Comparison of ENCODE assay signal across 9 cellular contexts in the genomic region with DNA sequence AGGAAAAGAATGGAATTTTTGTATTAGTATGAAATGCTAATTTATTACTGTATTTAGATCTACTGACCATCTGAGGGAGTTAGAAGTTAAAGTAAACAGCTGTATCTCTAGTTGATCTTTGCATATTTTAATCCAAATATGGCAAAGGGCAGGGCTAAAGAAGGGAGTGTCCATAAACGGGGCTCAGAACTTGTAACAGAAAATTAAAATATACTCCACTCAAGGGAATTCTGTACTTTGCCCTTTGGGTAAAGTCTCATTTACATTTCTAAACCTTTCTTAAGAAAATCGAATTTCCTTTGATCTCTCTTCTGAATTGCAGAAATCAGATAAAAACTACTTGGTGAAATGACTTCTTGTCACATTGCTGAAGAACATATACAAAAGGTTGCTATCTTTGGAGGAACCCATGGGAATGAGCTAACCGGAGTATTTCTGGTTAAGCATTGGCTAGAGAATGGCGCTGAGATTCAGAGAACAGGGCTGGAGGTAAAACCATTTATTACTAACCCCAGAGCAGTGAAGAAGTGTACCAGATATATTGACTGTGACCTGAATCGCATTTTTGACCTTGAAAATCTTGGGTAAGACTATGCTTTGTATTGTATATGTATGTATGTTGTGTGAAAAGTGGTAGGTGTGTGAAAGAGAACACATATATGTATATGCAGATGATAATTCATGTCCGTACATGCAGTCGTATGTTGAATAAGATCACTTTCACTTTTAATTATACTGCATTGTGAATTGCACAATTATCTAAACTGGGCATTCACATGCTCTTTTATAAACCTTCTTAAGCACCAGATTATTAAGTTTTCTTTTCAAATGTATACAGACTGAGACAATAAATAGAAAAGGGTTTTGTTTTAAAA. TPM values are rescaled to one million over a fixed set of nuclear protein-coding genes. Genes with fewer than 3 reads are reported as not detected.
DNase-seq lines count a peak whose midpoint lies in the region; ATAC-seq, FAIRE-seq and TF ChIP-seq lines count a peak whose summit lies in the region.
"Had no signal": no experiment of that assay in that cellular context is flagged by ENCODE, and none has a peak within 500 bp of the region (broad histone marks: within the 10 kb centered on the region; RNA-seq: fewer than 3 reads in every experiment).

A gene (plus strand): TSS at position 186 of the 875 bp plus-strand sequence. CDS start 163 bp downstream, at position 349.

- no peak for TF ChIP-seq CTCF in MCF 10A (IDR thresholded peaks at IDR 0.05; ENCODE audit: unreplicated experiment)

- POLR2A ChIA-PET in MCF 10A (lab: Yijun Ruan, JAX): interaction anchor here (1.0 to 1.8 kb wide), 5 partner anchors 13 to 427 kb away, joined by 3 to 8 read pairs (median 4); a partner anchor contains a TSS

- H3K27ac Mint-ChIP-seq in MCF 10A (ENCODE audit: low read depth, unreplicated experiment): peak within 1 kb of the TSS; percentile 43
- no peak within 1 kb of the TSS for H3K27ac Mint-ChIP-seq in stimulated activated naive B cell treated with anti-CD40 and anti-IgM and Interleukin-4, amounts not matched to agents 10 μg/mL and 1 μg/mL and 100 μg/mL, for 72 hours

- CTCF ChIA-PET in MCF 10A (lab: Yijun Ruan, JAX): interaction anchor here (1.0 to 2.1 kb wide), 4 partner anchors 160 to 427 kb away, joined by 3 to 15 read pairs (median 3); a partner anchor contains a TSS

- peak; percentile 64 for FAIRE-seq in H54 (lab: Jason Lieb, UNC)

- H3K4me1 Mint-ChIP-seq in MCF 10A (ENCODE audit: insufficient read depth, unreplicated experiment): peaks cover 14% of the 10 kb centered on the region
- peaks cover 0 to 3% of the 10 kb centered on the region in 2 donors for H3K4me1 Mint-ChIP-seq in stimulated activated naive B cell treated with anti-CD40 and anti-IgM and Interleukin-4, amounts not matched to agents 10 μg/mL and 1 μg/mL and 100 μg/mL, for 72 hours

- no peaks in the 10 kb centered on the region for H3K36me3 Mint-ChIP-seq in MCF 10A (ENCODE audit: insufficient read depth, unreplicated experiment)
- no peaks in the 10 kb centered on the region for H3K36me3 Mint-ChIP-seq in stimulated activated naive B cell treated with anti-CD40 and anti-IgM and Interleukin-4, amounts not matched to agents 10 μg/mL and 1 μg/mL and 100 μg/mL, for 72 hours

- no peak for ATAC-seq in stimulated activated naive B cell treated with anti-CD40 and anti-IgM and Interleukin-4, amounts not matched to agents 10 μg/mL and 1 μg/mL and 100 μg/mL, for 72 hours (replicated peaks)
- no peak for ATAC-seq in HG02571 (IDR thresholded peaks at IDR 0.05; ENCODE audit: unreplicated experiment)
- ATAC-seq in HG02938 (IDR thresholded peaks at IDR 0.05; ENCODE audit: unreplicated experiment): no peak

- no TSS peak for BruUV-seq in MCF 10A (replicated peaks; lab: Mats Ljungman, UMichigan)

- no peak for DNase-seq in H54 (ENCODE audit: insufficient read length, low spot score)
- peak; percentile 18 for DNase-seq in MCF 10A (ENCODE audit: unreplicated experiment)
- DNase-seq in kidney tubule cell (ENCODE audit: low spot score): peak; percentile 10
- DNase-seq in stimulated activated naive B cell treated with anti-CD40 and anti-IgM and Interleukin-4, amounts not matched to agents 10 μg/mL and 1 μg/mL and 100 μg/mL, for 72 hours: no peak
- DNase-seq in GF-D8 (lab: John Stamatoyannopoulos, UW): no peak
- no peak for DNase-seq in activated CD4-positive, alpha-beta T cell treated with anti-CD3 and anti-CD28 coated beads for 48 hours
- DNase-seq: left cardiac atrium had no signal

- peaks cover 11% of the 10 kb centered on the region for H3K27me3 Mint-ChIP-seq in MCF 10A (ENCODE audit: insufficient read depth, unreplicated experiment)
- peaks cover 8 to 12% of the 10 kb centered on the region in 2 donors for H3K27me3 Mint-ChIP-seq in stimulated activated naive B cell treated with anti-CD40 and anti-IgM and Interleukin-4, amounts not matched to agents 10 μg/mL and 1 μg/mL and 100 μg/mL, for 72 hours

- intact Hi-C loops in MCF 10A (cut with micrococcal nuclease): loop anchor here (2.0 kb wide), 1 partner anchor 161 kb away; a partner anchor contains a TSS

- TF ChIP-seq POLR2A in H54 (IDR thresholded peaks at IDR 0.05; ENCODE audit: low read depth, low read length): no peak

- H3K4me3 Mint-ChIP-seq in MCF 10A (ENCODE audit: unreplicated experiment): peak within 1 kb of the TSS; percentile 71
- peak within 1 kb of the TSS; percentile 3 to 26 for H3K4me3 Mint-ChIP-seq in stimulated activated naive B cell treated with anti-CD40 and anti-IgM and Interleukin-4, amounts not matched to agents 10 μg/mL and 1 μg/mL and 100 μg/mL, for 72 hours

- no peaks in the 10 kb centered on the region for H3K9me3 Mint-ChIP-seq in MCF 10A (ENCODE audit: unreplicated experiment)
- H3K9me3 Mint-ChIP-seq in stimulated activated naive B cell treated with anti-CD40 and anti-IgM and Interleukin-4, amounts not matched to agents 10 μg/mL and 1 μg/mL and 100 μg/mL, for 72 hours: no peaks in the 10 kb centered on the region

RNA-seq across cellular contexts. Expression of the gene that starts here (rescaled TPM):
- 0.54 TPM in 2 replicates for total RNA-seq in MCF 10A (2022)

Comparison
In these comparisons a context has a peak if more than half of its experiments do, and no peak if none do; other contexts are left out.
1. Peak in DNase-seq in MCF 10A; RNA of the gene not detected or under 1 TPM.